ENCODE assay signal across 14 cellular contexts in the genomic region with DNA sequence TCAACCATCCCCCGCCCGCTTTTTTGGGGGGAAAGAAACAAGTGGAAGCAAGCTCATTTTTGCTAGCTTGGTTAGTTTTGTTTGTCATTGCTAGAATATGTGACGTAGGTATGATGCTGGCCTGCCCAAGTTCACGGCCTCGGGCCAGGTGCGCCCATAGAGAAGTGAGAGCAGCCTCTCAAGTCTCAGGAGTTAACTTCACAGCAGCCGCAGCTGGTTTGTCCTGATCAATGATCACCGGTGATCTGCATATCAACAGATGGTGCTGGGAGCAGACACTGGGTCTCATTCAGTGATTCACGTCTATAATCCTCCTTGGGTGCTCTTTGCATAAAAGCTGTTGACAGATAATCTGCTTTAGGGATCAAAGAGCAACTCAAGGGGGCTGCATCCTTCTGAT. TPM values are rescaled to one million over a fixed set of nuclear protein-coding genes. Genes with fewer than 3 reads are reported as not detected.
DNase-seq lines count a peak whose midpoint lies in the region; ATAC-seq and TF ChIP-seq lines count a peak whose summit lies in the region.
"Had no signal": no experiment of that assay in that cellular context is flagged by ENCODE, and none has a peak within 500 bp of the region (broad histone marks: within the 10 kb centered on the region; RNA-seq: fewer than 3 reads in every experiment).

No MANE protein-coding gene starts in this region.

- DNase-seq in GM13976 (ENCODE audit: low spot score) (peak; percentile 36), WERI-Rb-1 (peak; percentile 86), cerebellar cortex (ENCODE audit: low spot score) (no peak), NCI-H2029 (lab: John Stamatoyannopoulos, UW) (no peak), omental fat pad (ENCODE audit: low spot score) (no peak)
- no peak for DNase-seq in activated naive CD4-positive, alpha-beta T cell treated with anti-CD3 and anti-CD28 coated beads for 36 hours
- DNase-seq: activated T-cell treated with anti-CD3 and anti-CD28 coated beads, Interleukin-2, amount 50 U/mL, for 24 hours; NCI-H1694; stimulated activated CD4-positive, alpha-beta T cell treated with anti-CD3 and anti-CD28 coated beads, Interleukin-2, amount 100 ng/mL, for 48 hours; testis had no signal

- no peak overlapping the region for H3K4me3 Mint-ChIP-seq in activated naive CD4-positive, alpha-beta T cell treated with anti-CD3 and anti-CD28 coated beads for 36 hours
- H3K4me3 Mint-ChIP-seq: activated T-cell treated with anti-CD3 and anti-CD28 coated beads, Interleukin-2, amount 50 U/mL, for 24 hours; neural crest cell had no signal

- H3K27ac ChIP-seq in WERI-Rb-1, result no peak overlapping the region
- H3K27ac ChIP-seq: esophagus muscularis mucosa, testis had no signal

- intact Hi-C loops in activated naive CD4-positive, alpha-beta T cell treated with anti-CD3 and anti-CD28 coated beads for 36 hours (cut with micrococcal nuclease), result loop anchor here (5.0 to 10.0 kb wide), 2 partner anchors 65 to 543 kb away; no protein-coding TSS in a partner anchor

- H3K27ac Mint-ChIP-seq in activated naive CD4-positive, alpha-beta T cell treated with anti-CD3 and anti-CD28 coated beads for 36 hours, result no peak overlapping the region
- H3K27ac Mint-ChIP-seq: activated T-cell treated with anti-CD3 and anti-CD28 coated beads, Interleukin-2, amount 50 U/mL, for 24 hours had no signal

- in situ Hi-C loops in GM13976 (cut with MboI; ENCODE audit: low sequenced_read_pairs, unreplicated experiment), result no loop called here

- H3K27me3 ChIP-seq in WERI-Rb-1 (ENCODE audit: insufficient read depth, low read depth, severe bottlenecking), result no peaks in the 10 kb centered on the region
- H3K27me3 ChIP-seq: testis had no signal

- no peaks in the 10 kb centered on the region for H3K36me3 ChIP-seq in WERI-Rb-1
- H3K36me3 ChIP-seq: esophagus muscularis mucosa had no signal

- peak; percentile 63 for ATAC-seq in GM21447 (IDR thresholded peaks at IDR 0.05; ENCODE audit: unreplicated experiment)
- peak; percentile 67 for ATAC-seq in HG03066 (IDR thresholded peaks at IDR 0.05; ENCODE audit: low read depth, unreplicated experiment)
- ATAC-seq in omental fat pad (ENCODE audit: low FRiP score), result no peak

- no peaks in the 10 kb centered on the region for H3K36me3 Mint-ChIP-seq in activated naive CD4-positive, alpha-beta T cell treated with anti-CD3 and anti-CD28 coated beads for 36 hours (ENCODE audit: low read depth)

- TF ChIP-seq CTCF in GM13976 (IDR thresholded peaks at IDR 0.05; ENCODE audit: borderline replicate concordance, control extremely low read depth, extremely low read depth, insufficient read depth, missing control alignments) (no peak), WERI-Rb-1 (IDR thresholded peaks at IDR 0.05; ENCODE audit: low read depth, low read length) (no peak), omental fat pad (IDR thresholded peaks at IDR 0.05) (no peak)

- peaks cover 2% of the 10 kb centered on the region for H3K4me1 Mint-ChIP-seq in activated naive CD4-positive, alpha-beta T cell treated with anti-CD3 and anti-CD28 coated beads for 36 hours (ENCODE audit: low read depth)

- peaks cover 41% of the 10 kb centered on the region for H3K27me3 Mint-ChIP-seq in activated naive CD4-positive, alpha-beta T cell treated with anti-CD3 and anti-CD28 coated beads for 36 hours (ENCODE audit: low read depth)

- peak overlapping the region; percentile 41; the same call in 1 of the 2 replicates for H3K4me3 ChIP-seq in WERI-Rb-1 (ENCODE audit: low read depth, low read length)

- CTCF ChIA-PET in activated naive CD4-positive, alpha-beta T cell treated with anti-CD3 and anti-CD28 coated beads for 36 hours (lab: Charles Lee), result interaction anchor here (0.8 to 3.9 kb wide), 21 partner anchors 8 to 326 kb away, joined by 3 to 29 read pairs (median 5); no protein-coding TSS in a partner anchor

- H3K9me3 Mint-ChIP-seq in activated naive CD4-positive, alpha-beta T cell treated with anti-CD3 and anti-CD28 coated beads for 36 hours, result no peaks in the 10 kb centered on the region
- H3K9me3 Mint-ChIP-seq: activated T-cell treated with anti-CD3 and anti-CD28 coated beads, Interleukin-2, amount 50 U/mL, for 24 hours; neural crest cell had no signal

- no peaks in the 10 kb centered on the region for H3K9me3 ChIP-seq in WERI-Rb-1 (ENCODE audit: severe bottlenecking)
- H3K9me3 ChIP-seq: esophagus muscularis mucosa, testis had no signal

RNA-seq across cellular contexts. Expression of a gene that starts 50.1 kb away (rescaled TPM):
- total RNA-seq in omental fat pad, result under 1 TPM in 2 of 4 donors, not detected in 2; 0.19 to 0.63 TPM
- total RNA-seq in activated naive CD4-positive, alpha-beta T cell treated with anti-CD3 and anti-CD28 coated beads for 36 hours, result not detected
- total RNA-seq: neural crest cell had no signal

Comparison
In these comparisons a context has a peak if more than half of its experiments do, and no peak if none do; other contexts are left out.
1. DNase-seq: peak in GM13976 (single experiment) and WERI-Rb-1 (single experiment); none in cerebellar cortex (single experiment), NCI-H2029 (single experiment), omental fat pad (single experiment) and activated naive CD4-positive, alpha-beta T cell treated with anti-CD3 and anti-CD28 coated beads for 36 hours (single experiment).